In genomic region chr6:144094731-144095133, GRCh38 we compare ENCODE assay signal across 8 cellular contexts. TPM values are rescaled to one million over a fixed set of nuclear protein-coding genes. Genes with fewer than 3 reads are reported as not detected.
A peak's percentile ranks its signal among the peaks of the same experiment; 100 is the strongest.
DNase-seq lines count a peak whose midpoint lies in the region; ATAC-seq and TF ChIP-seq lines count a peak whose summit lies in the region.

No MANE protein-coding gene starts in this region.

- peak; percentile 23 for DNase-seq in COLO668 (lab: John Stamatoyannopoulos, UW; ENCODE audit: unreplicated experiment)
- DNase-seq in activated naive CD4-positive, alpha-beta T cell treated with anti-CD3 and anti-CD28 coated beads, Interleukin-2, amount 50 U/mL, for 72 hours (ENCODE audit: low spot score in 2 of 2) = no peak
- DNase-seq in immature natural killer cell = peak in 1 of 3 donors; percentile 5
- no peak for DNase-seq in thoracic aorta (ENCODE audit: low spot score)
- DNase-seq in epidermal melanocyte (ENCODE audit: insufficient read length, low spot score) = no peak
- no peak for DNase-seq in foreskin melanocyte

- H3K27me3 Mint-ChIP-seq in immature natural killer cell (ENCODE audit: low read depth in 3 of 3) = peaks cover 9 to 13% (median 9%) of the 10 kb centered on the region in 3 donors

- no peaks in the 10 kb centered on the region for H3K27me3 ChIP-seq in thoracic aorta (replicated peaks; ENCODE audit: insufficient read depth)

- peaks cover 14 to 16% of the 10 kb centered on the region in 2 donors for H3K4me1 ChIP-seq in thoracic aorta (ENCODE audit: control insufficient read depth in 1 of 2, low read depth in 2 of 2)

- peak overlapping the region; percentile 81 for H3K4me3 ChIP-seq in thoracic aorta

- peak overlapping the region; percentile 69 to 77 for H3K27ac ChIP-seq in thoracic aorta

- H3K4me3 Mint-ChIP-seq in immature natural killer cell = peak overlapping the region; percentile 96 to 99 (median 99)

- no peaks in the 10 kb centered on the region for H3K36me3 ChIP-seq in thoracic aorta

- ATAC-seq in HG02852 (IDR thresholded peaks at IDR 0.05; ENCODE audit: unreplicated experiment) = peak; percentile 0
- peak in 1 of 2 donors; percentile 10 for ATAC-seq in activated naive CD4-positive, alpha-beta T cell treated with anti-CD3 and anti-CD28 coated beads, Interleukin-2, amount 50 U/mL, for 72 hours
- no peak for ATAC-seq in thoracic aorta (ENCODE audit: insufficient number of reproducible peaks, low FRiP score, low read depth)
- ATAC-seq in GM18870 (IDR thresholded peaks at IDR 0.05; ENCODE audit: unreplicated experiment) = no peak

- H3K9me3 Mint-ChIP-seq in activated naive CD4-positive, alpha-beta T cell treated with anti-CD3 and anti-CD28 coated beads, Interleukin-2, amount 50 U/mL, for 72 hours = no peaks in the 10 kb centered on the region
- no peaks in the 10 kb centered on the region for H3K9me3 Mint-ChIP-seq in immature natural killer cell

- no peak for TF ChIP-seq CTCF in thoracic aorta (IDR thresholded peaks at IDR 0.05)

- H3K36me3 Mint-ChIP-seq in activated naive CD4-positive, alpha-beta T cell treated with anti-CD3 and anti-CD28 coated beads, Interleukin-2, amount 50 U/mL, for 72 hours = peaks cover 13 to 31% of the 10 kb centered on the region in 2 donors
- peaks cover 0 to 4% (median 0%) of the 10 kb centered on the region in 3 donors for H3K36me3 Mint-ChIP-seq in immature natural killer cell

- peaks cover 28 to 35% of the 10 kb centered on the region in 2 donors for H3K4me1 Mint-ChIP-seq in immature natural killer cell

- H3K27ac Mint-ChIP-seq in activated naive CD4-positive, alpha-beta T cell treated with anti-CD3 and anti-CD28 coated beads, Interleukin-2, amount 50 U/mL, for 72 hours = peak overlapping the region; percentile 96
- peak overlapping the region; percentile 94 to 98 (median 98) for H3K27ac Mint-ChIP-seq in immature natural killer cell

- no peaks in the 10 kb centered on the region for H3K9me3 ChIP-seq in thoracic aorta

RNA-seq across cellular contexts. Expression of gene SF3B5, which starts 0.6 kb away (rescaled TPM):
- total RNA-seq in activated naive CD4-positive, alpha-beta T cell treated with anti-CD3 and anti-CD28 coated beads, Interleukin-2, amount 50 U/mL, for 72 hours = 100 to 1,000 TPM; 129 to 194 TPM
- 100 to 1,000 TPM; 346 to 550 (median 357) TPM for polyA plus RNA-seq in immature natural killer cell
- 10 to 100 TPM; 92.6 to 95.7 TPM for total RNA-seq in thoracic aorta

RNA-seq across cellular contexts. Expression of gene STX11, which starts 55.6 kb away (rescaled TPM):
- total RNA-seq in activated naive CD4-positive, alpha-beta T cell treated with anti-CD3 and anti-CD28 coated beads, Interleukin-2, amount 50 U/mL, for 72 hours = 10 to 100 TPM; 23.3 to 24.6 TPM
- polyA plus RNA-seq in immature natural killer cell = 10 to 100 TPM; 28.7 to 42.6 (median 36.0) TPM
- total RNA-seq in thoracic aorta = 10 to 100 TPM; 12.1 to 17.2 TPM
